In genomic region chr18:62587689-62588088, GRCh38 we compare ENCODE assay signal across 24 cellular contexts.
"Had no signal": no experiment of that assay in that cellular context is flagged by ENCODE, and none has a peak within 500 bp of the region (broad histone marks: within the 10 kb centered on the region; RNA-seq: fewer than 3 reads in every experiment).

No MANE protein-coding gene starts in this region.

- H3K27me3 Mint-ChIP-seq: effector memory CD8-positive, alpha-beta T cell; stimulated activated memory B cell treated with anti-CD40 and anti-IgM and Interleukin-4, amounts not matched to agents 10 μg/mL and 1 μg/mL and 100 μg/mL, for 72 hours had no signal

- H3K4me1 ChIP-seq: parathyroid adenoma had no signal

- H3K9me3 ChIP-seq: esophagus squamous epithelium, gastroesophageal sphincter, psoas muscle, upper lobe of right lung, vagina had no signal

- H3K9me3 Mint-ChIP-seq: dendritic cell treated with granulocyte-macrophage colony-stimulating factor and Interleukin-4, amounts not matched to agents 40 ng/mL and 50 ng/mL, for 4 days; effector memory CD8-positive, alpha-beta T cell; stimulated activated memory B cell treated with anti-CD40 and anti-IgM and Interleukin-4, amounts not matched to agents 10 μg/mL and 1 μg/mL and 100 μg/mL, for 72 hours; stimulated activated naive CD8-positive, alpha-beta T cell treated with anti-CD3 and anti-CD28 coated beads, Interleukin-15, Interleukin-2, amounts not matched to agents 100 ng/mL and 50 ng/mL, for 24 hours had no signal

- DNase-seq: effector memory CD8-positive, alpha-beta T cell; esophagus squamous epithelium; foreskin fibroblast; glutamatergic neuron; kidney; mesendoderm; naive thymus-derived CD4-positive, alpha-beta T cell; nephron progenitor cell; psoas muscle; retina; spleen; stimulated activated CD4-positive, alpha-beta T cell treated with anti-CD3 and anti-CD28 coated beads, Interleukin-15, amount 100 ng/mL, for 24 hours; stimulated activated CD4-positive, alpha-beta T cell treated with anti-CD3 and anti-CD28 coated beads, Interleukin-1b, Interleukin-23, amount 100 ng/mL, for 48 hours; stimulated activated CD4-positive, alpha-beta T cell treated with anti-CD3 and anti-CD28 coated beads, Interleukin-4, amount 100 ng/mL, for 24 hours; tibial artery; upper lobe of right lung had no signal

- H3K27ac Mint-ChIP-seq: dendritic cell treated with granulocyte-macrophage colony-stimulating factor and Interleukin-4, amounts not matched to agents 40 ng/mL and 50 ng/mL, for 4 days; effector memory CD8-positive, alpha-beta T cell; nephron progenitor cell; stimulated activated memory B cell treated with anti-CD40 and anti-IgM and Interleukin-4, amounts not matched to agents 10 μg/mL and 1 μg/mL and 100 μg/mL, for 72 hours; stimulated activated naive CD8-positive, alpha-beta T cell treated with anti-CD3 and anti-CD28 coated beads, Interleukin-15, Interleukin-2, amounts not matched to agents 100 ng/mL and 50 ng/mL, for 24 hours had no signal

- H2AFZ ChIP-seq: parathyroid adenoma had no signal

- H3K27me3 ChIP-seq: esophagus squamous epithelium, gastroesophageal sphincter, spleen, tibial artery, upper lobe of right lung, vagina had no signal

- H3K4me3 ChIP-seq: esophagus squamous epithelium, gastroesophageal sphincter, psoas muscle, spleen, tibial artery, upper lobe of right lung, vagina had no signal

- ATAC-seq: effector memory CD8-positive, alpha-beta T cell; gastroesophageal sphincter; naive thymus-derived CD4-positive, alpha-beta T cell; psoas muscle; sciatic nerve; stimulated activated memory B cell treated with anti-CD40 and anti-IgM and Interleukin-4, amounts not matched to agents 10 μg/mL and 1 μg/mL and 100 μg/mL, for 72 hours; upper lobe of right lung had no signal

- H3K9ac ChIP-seq: parathyroid adenoma had no signal

- H3K79me2 ChIP-seq: parathyroid adenoma had no signal

- H3K4me3 Mint-ChIP-seq: dendritic cell treated with granulocyte-macrophage colony-stimulating factor and Interleukin-4, amounts not matched to agents 40 ng/mL and 50 ng/mL, for 4 days; effector memory CD8-positive, alpha-beta T cell; naive thymus-derived CD4-positive, alpha-beta T cell; nephron progenitor cell; stimulated activated memory B cell treated with anti-CD40 and anti-IgM and Interleukin-4, amounts not matched to agents 10 μg/mL and 1 μg/mL and 100 μg/mL, for 72 hours; stimulated activated naive CD8-positive, alpha-beta T cell treated with anti-CD3 and anti-CD28 coated beads, Interleukin-15, Interleukin-2, amounts not matched to agents 100 ng/mL and 50 ng/mL, for 24 hours had no signal

- H3K36me3 ChIP-seq: esophagus squamous epithelium, upper lobe of right lung had no signal

- H3K27ac ChIP-seq: epithelial cell of prostate, esophagus squamous epithelium, gastroesophageal sphincter, parathyroid adenoma, psoas muscle, spleen, tibial artery, upper lobe of right lung, vagina had no signal
